16 cellular contexts compared by ENCODE assay signal in the genomic region with DNA sequence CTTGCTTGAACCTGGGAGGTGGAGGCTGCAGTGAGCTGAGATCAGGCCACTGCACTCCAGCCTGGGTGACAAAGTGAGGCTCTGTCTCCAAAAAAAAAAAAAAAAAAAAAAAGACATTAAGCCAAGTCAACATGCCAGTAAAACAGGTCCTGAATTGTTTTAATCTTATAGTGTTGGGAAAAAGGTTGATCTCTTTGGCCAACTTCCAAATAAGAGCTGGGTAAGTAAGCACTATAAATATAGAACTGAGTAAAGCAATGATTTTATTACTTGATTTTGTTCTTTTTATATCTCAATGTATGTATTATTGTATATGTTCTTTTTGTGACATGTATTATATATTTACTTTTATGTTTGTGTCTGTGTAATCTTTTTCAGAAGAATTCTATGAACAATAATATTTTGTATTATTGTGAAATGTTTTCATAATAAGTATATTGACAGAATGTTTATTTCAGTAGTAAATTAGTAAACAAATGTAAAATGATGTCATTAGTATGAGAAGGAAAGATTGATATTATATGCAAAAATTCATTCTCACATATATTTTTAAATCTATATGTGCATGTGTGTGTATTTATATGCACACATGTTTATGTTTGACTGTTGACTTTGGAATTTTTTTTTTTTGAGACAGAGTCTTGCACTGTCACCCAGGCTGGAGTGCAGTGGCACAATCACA. TPM values are rescaled to one million over a fixed set of nuclear protein-coding genes. Genes with fewer than 3 reads are reported as not detected.
DNase-seq lines count a peak whose midpoint lies in the region; ATAC-seq, FAIRE-seq and TF ChIP-seq lines count a peak whose summit lies in the region.
"Had no signal": no experiment of that assay in that cellular context is flagged by ENCODE, and none has a peak within 500 bp of the region (broad histone marks: within the 10 kb centered on the region; RNA-seq: fewer than 3 reads in every experiment).

No MANE protein-coding gene starts in this region.

- POLR2A ChIA-PET in HepG2 (lab: Yijun Ruan, JAX): no interaction called here
- POLR2A ChIA-PET in SK-N-SH (lab: Yijun Ruan, JAX): interaction anchor here (0.6 kb wide), 1 partner anchor 13 kb away, joined by 3 read pairs; no protein-coding TSS in a partner anchor

- H3K9me2 ChIP-seq in SK-N-SH (no peaks in the 10 kb centered on the region), hepatocyte (replicated peaks; ENCODE audit: insufficient read depth) (no peaks in the 10 kb centered on the region)

- TF ChIP-seq RAD21 in HepG2 (CRISPR knock-in tag; IDR thresholded peaks at IDR 0.05): no peak
- TF ChIP-seq RAD21 in SK-N-SH (IDR thresholded peaks at IDR 0.05; ENCODE audit: low read length): no peak

- H2AFZ ChIP-seq in HepG2 (ENCODE audit: low read length) (no peak overlapping the region), SK-N-SH (ENCODE audit: low read depth) (no peak overlapping the region), hepatocyte (no peak overlapping the region)

- no peaks in the 10 kb centered on the region for H3K4me1 ChIP-seq in HepG2 (ENCODE audit: insufficient read depth, low read length)
- H3K4me1 ChIP-seq in right lobe of liver: no peaks in the 10 kb centered on the region
- H3K4me1 ChIP-seq in SK-N-SH (ENCODE audit: control insufficient read depth in 1 of 2, insufficient read depth in 2 of 2, low read depth in 1 of 2, low read length in 1 of 2): no peaks in the 10 kb centered on the region
- H3K4me1 ChIP-seq in hepatocyte (ENCODE audit: insufficient read depth): no peaks in the 10 kb centered on the region
- H3K4me1 ChIP-seq: Caco-2 had no signal

- TF ChIP-seq CTCF in HepG2 (CRISPR knock-in tag; IDR thresholded peaks at IDR 0.05): no peak
- no peak for TF ChIP-seq CTCF in right lobe of liver (IDR thresholded peaks at IDR 0.05)
- no peak for TF ChIP-seq CTCF in SK-N-SH (IDR thresholded peaks at IDR 0.05)
- TF ChIP-seq CTCF in fibroblast of mammary gland (conservative IDR thresholded peaks at IDR 0.05; ENCODE audit: control insufficient read depth, insufficient read depth, low read depth, low read length): no peak
- no peak for TF ChIP-seq CTCF in hepatocyte (IDR thresholded peaks at IDR 0.05; ENCODE audit: poor library complexity)

- H3K27ac ChIP-seq in HepG2 (ENCODE audit: extremely low read length, insufficient read depth, low read length) (no peak overlapping the region), right lobe of liver (no peak overlapping the region), SK-N-SH (ENCODE audit: low read depth in 2 of 2, low read length in 1 of 2) (no peak overlapping the region), hepatocyte (no peak overlapping the region)

- H3K36me3 ChIP-seq in HepG2 (replicated peaks in 1 of 2; ENCODE audit: control insufficient read depth in 1 of 2, insufficient read depth in 2 of 2, low read length in 2 of 2) (no peaks in the 10 kb centered on the region), right lobe of liver (no peaks in the 10 kb centered on the region), SK-N-SH (replicated peaks in 1 of 2; ENCODE audit: control insufficient read depth in 1 of 2, insufficient read depth in 2 of 2, low read length in 1 of 2) (no peaks in the 10 kb centered on the region), hepatocyte (replicated peaks; ENCODE audit: insufficient read depth, low read depth) (no peaks in the 10 kb centered on the region)

- in situ Hi-C loops in HepG2 (cut with HindIII; ENCODE audit: extremely low pct_ligation_motif_present, low pct_unique_long_range_greater_than_20kb): no loop called here

- TF ChIP-seq POLR2A in HepG2 (IDR thresholded peaks at IDR 0.05; ENCODE audit: insufficient read depth in 1 of 2, low read depth in 2 of 2, low read length in 2 of 2): no peak
- no peak for TF ChIP-seq POLR2A in right lobe of liver (IDR thresholded peaks at IDR 0.05)

- H4K20me1 ChIP-seq in HepG2 (ENCODE audit: insufficient read depth, low read length) (no peaks in the 10 kb centered on the region), SK-N-SH (ENCODE audit: insufficient read depth) (no peaks in the 10 kb centered on the region), hepatocyte (ENCODE audit: insufficient read depth, poor library complexity, severe bottlenecking) (no peaks in the 10 kb centered on the region)

- no peaks in the 10 kb centered on the region for H3F3A ChIP-seq in SK-N-SH (replicated peaks; ENCODE audit: insufficient read depth)

- intact Hi-C loops in HepG2 (cut with micrococcal nuclease; ENCODE audit: unreplicated experiment) (no loop called here), right lobe of liver (cut with DNase I) (no loop called here)

- no TSS peak for BruUV-seq in HepG2 (replicated peaks; lab: Mats Ljungman, UMichigan)

- DNase-seq in HepG2 (ENCODE audit: low spot score): no peak
- no peak for DNase-seq in right lobe of liver
- DNase-seq in SK-N-SH: no peak
- DNase-seq in fibroblast of mammary gland (ENCODE audit: low read depth): peak; percentile 50
- DNase-seq in NCI-H2081 treated with DMSO at 0.1 percent for 48 hours (lab: John Stamatoyannopoulos, UW): no peak
- no peak for DNase-seq in hepatocyte (ENCODE audit: low spot score)
- DNase-seq in stimulated activated CD4-positive, alpha-beta T cell treated with anti-CD3 and anti-CD28 coated beads, Interleukin-4, amount 100 ng/mL, for 24 hours: no peak
- no peak for DNase-seq in stimulated activated naive CD8-positive, alpha-beta T cell treated with anti-CD3 and anti-CD28 coated beads, Interleukin-15, Interleukin-2, amounts not matched to agents 100 U/mL and 50 U/mL, for 24 hours
- DNase-seq: Caco-2; central memory CD4-positive, alpha-beta T cell; effector memory CD8-positive, alpha-beta T cell; GDM1; Right ventricle myocardium superior; substantia nigra had no signal

- no peak for FAIRE-seq in HepG2 (lab: Jason Lieb, UNC)
- FAIRE-seq: GM12891, K562 had no signal

- ATAC-seq in HepG2 (no peak), right lobe of liver (no peak)
- no peak for ATAC-seq in stimulated activated naive CD8-positive, alpha-beta T cell treated with anti-CD3 and anti-CD28 coated beads, Interleukin-15, Interleukin-2, amounts not matched to agents 100 U/mL and 50 U/mL, for 24 hours
- ATAC-seq: effector memory CD8-positive, alpha-beta T cell; K562 had no signal

- H3K4me2 ChIP-seq in HepG2 (ENCODE audit: low read depth, low read length) (no peak overlapping the region), SK-N-SH (no peak overlapping the region), hepatocyte (no peak overlapping the region)

- H3K79me2 ChIP-seq in HepG2 (ENCODE audit: insufficient read depth, low read length) (no peaks in the 10 kb centered on the region), SK-N-SH (ENCODE audit: insufficient read depth) (no peaks in the 10 kb centered on the region), hepatocyte (no peaks in the 10 kb centered on the region)

- H3K4me3 ChIP-seq in HepG2 (replicated peaks in 1 of 3; ENCODE audit: insufficient read depth in 1 of 3, low read depth in 2 of 3, low read length in 3 of 3): no peak overlapping the region
- H3K4me3 ChIP-seq in right lobe of liver: no peak overlapping the region
- no peak overlapping the region for H3K4me3 ChIP-seq in SK-N-SH (ENCODE audit: low read depth in 2 of 2, low read length in 1 of 2)
- no peak overlapping the region for H3K4me3 ChIP-seq in fibroblast of mammary gland (ENCODE audit: control insufficient read depth, low read depth, low read length)
- H3K4me3 ChIP-seq in hepatocyte: no peak overlapping the region
- H3K4me3 ChIP-seq: K562 had no signal

- no peak overlapping the region for H3K9ac ChIP-seq in HepG2 (ENCODE audit: insufficient read depth, low read depth, low read length)
- H3K9ac ChIP-seq in SK-N-SH: no peak overlapping the region

- CTCF ChIA-PET in HepG2 (lab: Yijun Ruan, JAX; ENCODE audit: low intra/inter-chr PET ratio, low total read pairs): no interaction called here
- CTCF ChIA-PET in SK-N-SH (lab: Yijun Ruan, JAX): no interaction called here

- no peaks in the 10 kb centered on the region for H3K27me3 ChIP-seq in HepG2 (ENCODE audit: control insufficient read depth in 1 of 2, insufficient read depth in 2 of 2, low read length in 2 of 2)
- no peaks in the 10 kb centered on the region for H3K27me3 ChIP-seq in right lobe of liver
- no peaks in the 10 kb centered on the region for H3K27me3 ChIP-seq in SK-N-SH (ENCODE audit: insufficient read depth)
- H3K27me3 ChIP-seq in hepatocyte: no peaks in the 10 kb centered on the region

- H3K9me3 ChIP-seq in HepG2 (ENCODE audit: low read length) (no peaks in the 10 kb centered on the region), right lobe of liver (no peaks in the 10 kb centered on the region), SK-N-SH (no peaks in the 10 kb centered on the region), hepatocyte (ENCODE audit: low read depth) (no peaks in the 10 kb centered on the region)
- H3K9me3 ChIP-seq: Caco-2 had no signal

- no peak for TF ChIP-seq EP300 in HepG2 (IDR thresholded peaks at IDR 0.05; ENCODE audit: low read depth in 2 of 2, low read length in 2 of 2)
- no peak for TF ChIP-seq EP300 in HepG2 (CRISPR knock-in tag; IDR thresholded peaks at IDR 0.05; ENCODE audit: borderline replicate concordance)
- TF ChIP-seq EP300 in SK-N-SH (IDR thresholded peaks at IDR 0.05; ENCODE audit: borderline replicate concordance in 1 of 2, low read depth in 1 of 2, low read length in 1 of 2): no peak

RNA-seq across cellular contexts. Expression of gene AKAP6, which starts 9.6 kb away (rescaled TPM):
- total RNA-seq in HepG2 (2016; rRNA removed; fragmentation: Illumina TruSeq; extraction: Trizol) (0.84 and 1.4 TPM in 2 replicates), right lobe of liver (1 to 10 TPM; 1.7 to 9.6 (median 4.3) TPM), hepatocyte (1.6 and 2.1 TPM in 2 replicates)
- total RNA-seq in HepG2 (2016; cell fraction: cytosol; rRNA removed; fragmentation: Illumina TruSeq; extraction: Trizol; ENCODE audit: low read depth): 0.79 and 1.4 TPM in 2 replicates
- total RNA-seq in HepG2 (2016; cell fraction: insoluble cytoplasmic fraction; rRNA removed; fragmentation: Illumina TruSeq; extraction: Trizol): 0.91 and 1.5 TPM in 2 replicates
- total RNA-seq in HepG2 (2016; cell fraction: membrane; rRNA removed; fragmentation: Illumina TruSeq; extraction: Trizol): 0.62 and 0.86 TPM in 2 replicates
- total RNA-seq in HepG2 (2016; cell fraction: nucleus; rRNA removed; fragmentation: Illumina TruSeq; extraction: Trizol): 1.4 and 5.7 TPM in 2 replicates
- polyA plus RNA-seq in HepG2 (2011; rRNA removed) (0.51 and 1.4 TPM in 2 replicates), SK-N-SH (2012; rRNA removed) (1.7 and 4.1 TPM in 2 replicates), hepatocyte (0.46 and 1.1 TPM in 2 replicates)
- 0.23 and 0.54 TPM in 2 replicates for polyA plus RNA-seq in HepG2 (2011; cell fraction: cytosol; rRNA removed)
- 1.2 and 1.6 TPM in 2 replicates for polyA plus RNA-seq in HepG2 (2011; cell fraction: nucleus; rRNA removed)
- polyA plus RNA-seq in HepG2 (2012): 0.39 and 0.59 TPM in 2 replicates
- 0.08 and 0.09 TPM in 2 replicates for polyA plus RNA-seq in HepG2 (2016; cell fraction: cytosol; fragmentation: Illumina TruSeq; extraction: Trizol; ENCODE audit: low read depth)
- polyA plus RNA-seq in HepG2 (2016; cell fraction: insoluble cytoplasmic fraction; fragmentation: Illumina TruSeq; extraction: Trizol; ENCODE audit: low read depth): 0.33 and 0.58 TPM in 2 replicates
- polyA plus RNA-seq in HepG2 (2016; cell fraction: membrane; fragmentation: Illumina TruSeq; extraction: Trizol; ENCODE audit: low read depth): 0.02 and 0.40 TPM in 2 replicates
- 0.48 and 0.79 TPM in 2 replicates for polyA plus RNA-seq in HepG2 (2016; cell fraction: nucleus; fragmentation: Illumina TruSeq; extraction: Trizol; ENCODE audit: insufficient read depth, low read depth)
- 4.0 and 4.2 TPM in 2 replicates for polyA minus RNA-seq in HepG2 (2011; rRNA and poly(A)+ RNA removed; ENCODE audit: low replicate concordance)
- polyA minus RNA-seq in HepG2 (2011; cell fraction: cytosol; rRNA and poly(A)+ RNA removed): 2.2 and 2.4 TPM in 2 replicates
- 9.5 and 13.1 TPM in 2 replicates for polyA minus RNA-seq in HepG2 (2011; cell fraction: nucleus; rRNA and poly(A)+ RNA removed)
- 3.3 TPM in 2 replicates for polyA plus RNA-seq in SK-N-SH (2012; cell fraction: cytosol; rRNA removed)
- polyA plus RNA-seq in SK-N-SH (2012; cell fraction: nucleus; rRNA removed): 4.3 and 5.7 TPM in 2 replicates

Comparison
In these comparisons a context has a peak if more than half of its experiments do, and no peak if none do; other contexts are left out.
1. Of the 25 proteins assayed by ChIP-seq in both HepG2 and SK-N-SH: peak only in HepG2: none; only in SK-N-SH: NFIC; in both: none; in neither: 24.